10 cellular contexts compared by ENCODE assay signal in the genomic region with DNA sequence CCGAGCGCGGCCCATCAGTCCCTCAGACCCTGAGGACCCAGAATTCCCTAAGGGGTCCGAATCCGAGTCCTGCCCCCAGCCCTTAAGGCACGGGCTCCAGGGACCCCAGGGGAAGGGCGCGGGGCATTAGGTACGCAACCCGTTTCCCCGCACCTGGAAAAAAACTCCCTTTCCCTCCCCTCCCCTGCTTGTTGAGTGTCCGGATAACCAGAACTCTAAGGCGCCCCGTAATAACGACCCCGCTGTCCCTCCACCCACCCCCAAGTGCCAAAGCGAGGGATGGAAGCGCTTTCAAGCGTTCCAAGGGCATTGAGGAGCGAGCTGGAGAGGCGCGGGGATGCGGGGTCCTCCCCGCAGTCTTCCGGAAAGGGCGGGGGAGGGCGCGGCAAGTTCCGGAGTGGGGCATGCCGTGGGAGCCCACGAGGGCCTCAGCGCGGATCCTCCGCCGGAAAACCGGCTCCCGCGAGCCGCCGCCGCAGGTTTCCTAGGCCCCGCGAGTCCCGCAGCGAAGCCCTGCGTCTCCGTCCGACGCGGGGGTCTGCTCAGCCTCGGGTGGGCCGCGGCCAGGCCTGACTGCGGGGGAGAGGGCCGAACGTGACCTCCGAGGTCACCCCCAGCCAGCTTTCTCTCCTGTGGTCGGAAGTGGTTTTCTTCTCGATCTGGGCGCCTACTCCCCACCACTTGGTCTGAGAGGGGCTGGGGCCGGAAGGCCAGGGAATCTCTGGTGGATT. TPM values are rescaled to one million over a fixed set of nuclear protein-coding genes. Genes with fewer than 3 reads are reported as not detected.
DNase-seq lines count a peak whose midpoint lies in the region; ATAC-seq and TF ChIP-seq lines count a peak whose summit lies in the region.
"Had no signal": no experiment of that assay in that cellular context is flagged by ENCODE, and none has a peak within 500 bp of the region (broad histone marks: within the 10 kb centered on the region; RNA-seq: fewer than 3 reads in every experiment).

No MANE protein-coding gene starts in this region.

- TF ChIP-seq POLR2A in tibial nerve (IDR thresholded peaks at IDR 0.05) = no peak

- no peak for TF ChIP-seq EP300 in tibial nerve (IDR thresholded peaks at IDR 0.05)

- H3K4me1 ChIP-seq in mucosa of rectum (ENCODE audit: control insufficient read depth in 2 of 2, insufficient read depth in 2 of 2, low read length in 2 of 2) (peaks cover 33 to 46% of the 10 kb centered on the region in 2 donors), tibial nerve (peaks cover 0 to 56% (median 35%) of the 10 kb centered on the region in 4 donors)

- H3K27me3 ChIP-seq in mucosa of rectum (ENCODE audit: control insufficient read depth in 2 of 2, insufficient read depth in 2 of 2, low read length in 2 of 2) (peaks cover 3 to 12% of the 10 kb centered on the region in 2 donors), tibial nerve (peaks cover 0 to 21% of the 10 kb centered on the region in 2 donors)

- no peaks in the 10 kb centered on the region for H3K9me3 Mint-ChIP-seq in activated naive CD4-positive, alpha-beta T cell treated with anti-CD3 and anti-CD28 coated beads, Interleukin-2, amount 50 U/mL, for 24 hours

- peak overlapping the region; percentile 59 for H3K4me3 Mint-ChIP-seq in activated naive CD4-positive, alpha-beta T cell treated with anti-CD3 and anti-CD28 coated beads, Interleukin-2, amount 50 U/mL, for 24 hours

- peaks cover 27% of the 10 kb centered on the region for H3K4me1 Mint-ChIP-seq in activated naive CD4-positive, alpha-beta T cell treated with anti-CD3 and anti-CD28 coated beads, Interleukin-2, amount 50 U/mL, for 24 hours

- H3K27ac ChIP-seq in mucosa of rectum (ENCODE audit: low read depth in 2 of 2, low read length in 2 of 2) = peak overlapping the region in 1 of 2 donors; percentile 23
- H3K27ac ChIP-seq in tibial nerve = peak overlapping the region; percentile 32 to 87 (median 78)

- no peak for ATAC-seq in GM18858 (IDR thresholded peaks at IDR 0.05; ENCODE audit: unreplicated experiment)
- no peak for ATAC-seq in GM21576 (IDR thresholded peaks at IDR 0.05; ENCODE audit: unreplicated experiment)

- no peak overlapping the region for H3K27ac Mint-ChIP-seq in activated naive CD4-positive, alpha-beta T cell treated with anti-CD3 and anti-CD28 coated beads, Interleukin-2, amount 50 U/mL, for 24 hours

- H3K36me3 ChIP-seq in mucosa of rectum (ENCODE audit: control insufficient read depth in 2 of 2, insufficient read depth in 2 of 2, low read length in 2 of 2) (no peaks in the 10 kb centered on the region), tibial nerve (no peaks in the 10 kb centered on the region)

- H3K9me3 ChIP-seq in mucosa of rectum (ENCODE audit: control insufficient read depth in 2 of 2, low read length in 2 of 2) = no peaks in the 10 kb centered on the region
- H3K9me3 ChIP-seq in tibial nerve = no peaks in the 10 kb centered on the region

- DNase-seq in activated naive CD4-positive, alpha-beta T cell treated with Interleukin-2 at 50 U/mL for 16 hours = no peak
- DNase-seq in ecto neural progenitor cell (ENCODE audit: low spot score) = peak; percentile 60
- DNase-seq in tibial nerve (ENCODE audit: low spot score in 2 of 2) = no peak
- DNase-seq in NCI-H187 treated with DMSO at 0.1 percent for 48 hours (lab: John Stamatoyannopoulos, UW) = no peak
- DNase-seq: activated naive CD4-positive, alpha-beta T cell treated with anti-CD3 and anti-CD28 coated beads, Interleukin-2, amount 50 U/mL, for 16 hours; COR-L47 had no signal

- no peak for TF ChIP-seq CTCF in tibial nerve (IDR thresholded peaks at IDR 0.05)

- H3K9ac ChIP-seq in mucosa of rectum (ENCODE audit: low read depth in 1 of 2, low read length in 2 of 2) = peak overlapping the region; percentile 41 to 51

- H3K36me3 Mint-ChIP-seq in activated naive CD4-positive, alpha-beta T cell treated with anti-CD3 and anti-CD28 coated beads, Interleukin-2, amount 50 U/mL, for 24 hours = no peaks in the 10 kb centered on the region

- H3K27me3 Mint-ChIP-seq in activated naive CD4-positive, alpha-beta T cell treated with anti-CD3 and anti-CD28 coated beads, Interleukin-2, amount 50 U/mL, for 24 hours = peaks cover 12% of the 10 kb centered on the region

- 3 to 13% methylated on average over 30 to 41 of the region's 61 CpGs for WGBS in tibial nerve, 2 donors

- H3K4me3 ChIP-seq in mucosa of rectum (ENCODE audit: low read length in 2 of 2) (peak overlapping the region; percentile 61), tibial nerve (peak overlapping the region; percentile 36 to 81 (median 52))

RNA-seq across cellular contexts. Expression of a gene that starts 3.9 kb away (rescaled TPM):
- 100 to 1,000 TPM; 108 to 259 (median 168) TPM for total RNA-seq in tibial nerve

RNA-seq across cellular contexts. Expression of a gene that starts 38.1 kb away (rescaled TPM):
- 10 to 100 TPM; 22.5 to 29.9 (median 23.1) TPM for total RNA-seq in tibial nerve
